1 cellular context compared by ENCODE assay signal in genomic region chr7:73623798-73624668, GRCh38.
TF ChIP-seq lines count a peak whose summit lies in the region.

TSS of gene MLXIPL (minus strand) at chr7:73624522. CDS start at chr7:73624492, 30 bp downstream.

TF ChIP-seq in WTC11, 78 proteins besides CTCF, POLR2A, EP300 and RAD21 (continued from another document):
- TF ChIP-seq TP53 (CRISPR knock-in tag; IDR thresholded peaks at IDR 0.05), result no peak
- TF ChIP-seq HMGA2 (CRISPR knock-in tag; IDR thresholded peaks at IDR 0.05), result no peak
- no peak for TF ChIP-seq ATF1 (CRISPR knock-in tag; IDR thresholded peaks at IDR 0.05)
- no peak for TF ChIP-seq ZNF532 (CRISPR knock-in tag; IDR thresholded peaks at IDR 0.05; ENCODE audit: borderline replicate concordance)
- TF ChIP-seq FOXP4 (CRISPR knock-in tag; IDR thresholded peaks at IDR 0.05), result 0 out of 2 replicates have a peak, but pooled peaks have one; percentile 58
- no peak for TF ChIP-seq ATF6 (CRISPR knock-in tag; IDR thresholded peaks at IDR 0.05)
- TF ChIP-seq ETV6 (CRISPR knock-in tag; IDR thresholded peaks at IDR 0.05), result peak; percentile 79; the same call in 1 of the 2 replicates
- TF ChIP-seq GABPB1 (CRISPR knock-in tag; IDR thresholded peaks at IDR 0.05), result 0 out of 2 replicates have a peak, but pooled peaks have one; percentile 36
- no peak for TF ChIP-seq KAT7 (CRISPR knock-in tag; IDR thresholded peaks at IDR 0.05; ENCODE audit: borderline replicate concordance)
- TF ChIP-seq TEAD1 (CRISPR knock-in tag; IDR thresholded peaks at IDR 0.05), result no peak
- TF ChIP-seq NFE2L1 (CRISPR knock-in tag; IDR thresholded peaks at IDR 0.05), result no peak
- no peak for TF ChIP-seq NR1H2 (CRISPR knock-in tag; IDR thresholded peaks at IDR 0.05)
- peak; percentile 82 for TF ChIP-seq SP1 (CRISPR knock-in tag; conservative IDR thresholded peaks at IDR 0.05)
- no peak for TF ChIP-seq IRF2 (CRISPR knock-in tag; IDR thresholded peaks at IDR 0.05; ENCODE audit: borderline replicate concordance, low read depth)
- TF ChIP-seq NFATC4 (CRISPR knock-in tag; IDR thresholded peaks at IDR 0.05), result no peak
- no peak for TF ChIP-seq SMAD3 (CRISPR knock-in tag; IDR thresholded peaks at IDR 0.05; ENCODE audit: borderline replicate concordance)
- no peak for TF ChIP-seq JAZF1 (CRISPR knock-in tag; IDR thresholded peaks at IDR 0.05)
- TF ChIP-seq MAX (CRISPR knock-in tag; IDR thresholded peaks at IDR 0.05), result no peak
- TF ChIP-seq AR (CRISPR knock-in tag; IDR thresholded peaks at IDR 0.05), result no peak
- no peak for TF ChIP-seq TEAD4 (CRISPR knock-in tag; IDR thresholded peaks at IDR 0.05)
